ENCODE assay signal across 24 cellular contexts in genomic region chr10:92761576-92761975, GRCh38.
A peak's percentile ranks its signal among the peaks of the same experiment; 100 is the strongest.
DNase-seq lines count a peak whose midpoint lies in the region; ATAC-seq and TF ChIP-seq lines count a peak whose summit lies in the region.
"Had no signal": no experiment of that assay in that cellular context is flagged by ENCODE, and none has a peak within 500 bp of the region (broad histone marks: within the 10 kb centered on the region; RNA-seq: fewer than 3 reads in every experiment).

No MANE protein-coding gene starts in this region.

- no peak overlapping the region for H3K4me2 ChIP-seq in KMS-11

- no peak overlapping the region for H3K4me3 Mint-ChIP-seq in CD4-positive, alpha-beta T cell
- H3K4me3 Mint-ChIP-seq: activated T-cell treated with anti-CD3 and anti-CD28 coated beads, Interleukin-2, amount 50 U/mL, for 72 hours; endodermal cell; naive B cell had no signal

- peaks cover 2% of the 10 kb centered on the region for H3K4me1 Mint-ChIP-seq in CD4-positive, alpha-beta T cell (ENCODE audit: low read depth)

- no peaks in the 10 kb centered on the region for H3K79me2 ChIP-seq in KMS-11 (ENCODE audit: insufficient read depth, low read depth)

- no peak for ATAC-seq in gastroesophageal sphincter
- ATAC-seq in HG02642 (IDR thresholded peaks at IDR 0.05; ENCODE audit: poor library complexity, unreplicated experiment), result no peak
- no peak for ATAC-seq in CD4-positive, alpha-beta T cell (ENCODE audit: poor library complexity)
- ATAC-seq: activated T-cell treated with anti-CD3 and anti-CD28 coated beads, Interleukin-2, amount 50 U/mL, for 72 hours; right cardiac atrium had no signal

- WGBS in gastroesophageal sphincter (ENCODE audit: low coverage in 1 of 2), 2 donors, result 52 to 81% methylated on average over 4 of the region's 4 CpGs

- no peaks in the 10 kb centered on the region for H4K20me1 ChIP-seq in KMS-11 (ENCODE audit: insufficient read depth)

- H3K4me1 ChIP-seq in KMS-11 (ENCODE audit: low read depth, poor library complexity, severe bottlenecking), result peaks cover 42% of the 10 kb centered on the region
- peaks cover 9 to 56% (median 16%) of the 10 kb centered on the region in 3 donors for H3K4me1 ChIP-seq in gastroesophageal sphincter
- H3K4me1 ChIP-seq: suprapubic skin had no signal

- H3K27me3 ChIP-seq in KMS-11 (ENCODE audit: insufficient read depth, low read depth) (no peaks in the 10 kb centered on the region), gastroesophageal sphincter (no peaks in the 10 kb centered on the region)
- H3K27me3 ChIP-seq in CD4-positive, alpha-beta T cell (ENCODE audit: control insufficient read depth, insufficient read depth, low read length), result peaks cover 6% of the 10 kb centered on the region
- H3K27me3 ChIP-seq: ovary, suprapubic skin had no signal

- TF ChIP-seq CTCF in AG10803 (conservative IDR thresholded peaks at IDR 0.05; ENCODE audit: low read length) (no peak), KMS-11 (conservative IDR thresholded peaks at IDR 0.05; ENCODE audit: low read depth, low read length) (no peak), choroid plexus epithelial cell (conservative IDR thresholded peaks at IDR 0.05; ENCODE audit: low read depth, low read length) (no peak), gastroesophageal sphincter (IDR thresholded peaks at IDR 0.05) (no peak)
- TF ChIP-seq CTCF in CD4-positive, alpha-beta T cell (IDR thresholded peaks at IDR 0.05), result no peak

- no peak overlapping the region for H3K27ac ChIP-seq in KMS-11
- H3K27ac ChIP-seq in gastroesophageal sphincter, result peak overlapping the region in 3 of 4 donors; percentile 65 to 82 (median 80)
- no peak overlapping the region for H3K27ac ChIP-seq in CD4-positive, alpha-beta T cell (ENCODE audit: low read depth, low read length)
- H3K27ac ChIP-seq: ovary, suprapubic skin had no signal

- H3K9ac ChIP-seq in KMS-11, result no peak overlapping the region

- intact Hi-C loops in CD4-positive, alpha-beta T cell (cut with DNase I, micrococcal nuclease), result no loop called here

- no peaks in the 10 kb centered on the region for H3K36me3 Mint-ChIP-seq in CD4-positive, alpha-beta T cell (ENCODE audit: low read depth)
- H3K36me3 Mint-ChIP-seq: naive B cell had no signal

- no peak for TF ChIP-seq EP300 in gastroesophageal sphincter (IDR thresholded peaks at IDR 0.05)

- H3K4me3 ChIP-seq in AG10803 (ENCODE audit: low read length) (no peak overlapping the region), KMS-11 (IDR thresholded peaks at IDR 0.05; ENCODE audit: insufficient read depth, low read depth, low read length) (no peak overlapping the region), choroid plexus epithelial cell (ENCODE audit: low read depth, low read length) (no peak overlapping the region), gastroesophageal sphincter (peak overlapping the region in 1 of 2 donors; percentile 3)
- H3K4me3 ChIP-seq: ovary, suprapubic skin had no signal

- DNase-seq in AG10803 (ENCODE audit: low read depth) (peak; percentile 11), choroid plexus epithelial cell (ENCODE audit: low read depth) (peak; percentile 27), activated gamma-delta T cell (lab: John Stamatoyannopoulos, UW) (no peak)
- DNase-seq in activated CD8-positive, alpha-beta memory T cell treated with anti-CD3 and anti-CD28 coated beads, Interleukin-2, amount 50 U/mL, for 4 hours, result no peak
- DNase-seq in CD4-positive, alpha-beta T cell, result no peak
- DNase-seq: activated naive CD4-positive, alpha-beta T cell treated with anti-CD3 and anti-CD28 coated beads, Interleukin-2, amount 50 U/mL, for 16 hours; activated T-cell treated with anti-CD3 and anti-CD28 coated beads, Interleukin-2, amount 50 U/mL, for 72 hours; cerebellar nuclear complex; DMS153; endodermal cell; KG1; naive B cell; NCI-H1092 treated with DMSO at 0.1 percent for 48 hours; NCI-H2081 treated with DMSO at 0.1 percent for 48 hours; NCI-H510A; ovary; right cardiac atrium; RPMI8226; stimulated activated CD8-positive, alpha-beta memory T cell treated with anti-CD3 and anti-CD28 coated beads, Interleukin-4, amount 100 ng/mL, for 48 hours; T-helper 9 cell had no signal

- H3K36me3 ChIP-seq in KMS-11 (ENCODE audit: insufficient read depth), result no peaks in the 10 kb centered on the region
- H3K36me3 ChIP-seq in gastroesophageal sphincter, result no peaks in the 10 kb centered on the region
- H3K36me3 ChIP-seq: ovary, suprapubic skin had no signal

- POLR2A ChIA-PET in CD4-positive, alpha-beta T cell (lab: Charles Lee), result no interaction called here

- H2AFZ ChIP-seq in KMS-11 (ENCODE audit: low read depth), result peak overlapping the region; percentile 19; the same call in 1 of the 2 replicates

- no peaks in the 10 kb centered on the region for H3K9me3 Mint-ChIP-seq in CD4-positive, alpha-beta T cell
- H3K9me3 Mint-ChIP-seq: endodermal cell had no signal

- CTCF ChIA-PET in CD4-positive, alpha-beta T cell (lab: Charles Lee), result no interaction called here

- H3K27me3 Mint-ChIP-seq in CD4-positive, alpha-beta T cell, result peaks cover 22% of the 10 kb centered on the region
- H3K27me3 Mint-ChIP-seq: naive B cell had no signal

- no peak overlapping the region for H3K27ac Mint-ChIP-seq in CD4-positive, alpha-beta T cell
- H3K27ac Mint-ChIP-seq: activated T-cell treated with anti-CD3 and anti-CD28 coated beads, Interleukin-2, amount 50 U/mL, for 72 hours; endodermal cell had no signal

- H3K9me3 ChIP-seq in gastroesophageal sphincter, result no peaks in the 10 kb centered on the region
- no peaks in the 10 kb centered on the region for H3K9me3 ChIP-seq in CD4-positive, alpha-beta T cell (ENCODE audit: control insufficient read depth, low read length)
- H3K9me3 ChIP-seq: ovary, suprapubic skin had no signal

- TF ChIP-seq POLR2A in gastroesophageal sphincter (IDR thresholded peaks at IDR 0.05), result no peak

Comparison
In these comparisons a context has a peak if more than half of its experiments do, and no peak if none do; other contexts are left out.
1. DNase-seq: peak in AG10803 (single experiment) and choroid plexus epithelial cell (single experiment); none in activated CD8-positive, alpha-beta memory T cell treated with anti-CD3 and anti-CD28 coated beads, Interleukin-2, amount 50 U/mL, for 4 hours (single experiment), activated gamma-delta T cell (single experiment) and CD4-positive, alpha-beta T cell (0 of 10).
2. H3K27ac ChIP-seq: peak in gastroesophageal sphincter (3 of 4); none in KMS-11 (single experiment) and CD4-positive, alpha-beta T cell (single experiment).